17 cellular contexts compared by ENCODE assay signal in the genomic region with DNA sequence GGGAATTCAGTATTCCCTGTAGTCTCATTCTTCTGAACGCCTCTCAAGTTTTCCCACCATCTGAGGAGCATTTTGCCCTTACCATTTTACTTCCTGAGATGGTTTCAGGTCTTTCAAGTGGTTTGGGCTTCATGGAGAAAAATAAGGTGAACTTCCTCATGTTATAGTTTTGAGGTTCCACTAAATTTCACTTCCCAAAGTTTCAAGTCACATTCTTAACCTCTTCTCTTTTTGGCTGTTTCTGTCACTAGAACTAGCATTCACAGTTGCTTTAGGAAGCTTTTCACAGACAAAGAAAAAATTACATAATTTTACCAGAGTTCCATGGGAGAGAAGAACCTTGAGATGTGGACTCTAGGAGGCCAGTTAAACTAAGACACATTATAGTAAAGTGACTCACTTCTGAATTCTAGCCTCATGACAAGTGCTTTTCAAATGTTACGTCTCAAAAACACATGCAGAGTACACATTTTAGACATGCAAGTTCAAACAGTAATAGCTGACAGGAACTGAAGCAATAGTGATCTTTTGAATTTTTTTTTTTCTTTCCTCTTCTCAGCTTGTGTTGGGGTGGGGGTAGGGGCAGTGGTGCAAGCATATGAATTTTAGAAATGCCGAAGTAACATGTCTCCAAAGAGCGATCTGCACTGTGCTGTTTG. TPM values are rescaled to one million over a fixed set of nuclear protein-coding genes. Genes with fewer than 3 reads are reported as not detected.
DNase-seq lines count a peak whose midpoint lies in the region; ATAC-seq, FAIRE-seq and TF ChIP-seq lines count a peak whose summit lies in the region.
"Had no signal": no experiment of that assay in that cellular context is flagged by ENCODE, and none has a peak within 500 bp of the region (broad histone marks: within the 10 kb centered on the region; RNA-seq: fewer than 3 reads in every experiment).

No MANE protein-coding gene starts in this region.

- no peak for TF ChIP-seq POLR2A in GM12892 (IDR thresholded peaks at IDR 0.05; ENCODE audit: low read depth, low read length)

- H3K79me1 ChIP-seq in mesendoderm (ENCODE audit: low read length) = no peaks in the 10 kb centered on the region

- no peak overlapping the region for H2BK120ac ChIP-seq in mesendoderm (ENCODE audit: low read depth, low read length)

- TF ChIP-seq CTCF in brain microvascular endothelial cell (IDR thresholded peaks at IDR 0.05; ENCODE audit: low read depth, low read length, missing control alignments) (no peak), mucosa of descending colon (IDR thresholded peaks at IDR 0.05) (no peak)

- H3K27ac ChIP-seq in brain microvascular endothelial cell = peak overlapping the region; percentile 97
- H3K27ac ChIP-seq in mesendoderm (ENCODE audit: low read depth, low read length) = no peak overlapping the region
- H3K27ac ChIP-seq: coronary artery, foreskin keratinocyte, KMS-11, suprapubic skin had no signal

- H3K56ac ChIP-seq in mesendoderm (ENCODE audit: low read length) = no peak overlapping the region

- H3K4me1 ChIP-seq in mesendoderm (ENCODE audit: control insufficient read depth, low read depth, low read length) = peaks cover 6% of the 10 kb centered on the region
- no peaks in the 10 kb centered on the region for H3K4me1 ChIP-seq in mucosa of descending colon (ENCODE audit: low read depth)
- H3K4me1 ChIP-seq: foreskin keratinocyte had no signal

- H3K79me2 ChIP-seq in mesendoderm (ENCODE audit: control insufficient read depth, insufficient read depth, low read length) = no peaks in the 10 kb centered on the region

- no peaks in the 10 kb centered on the region for H3K9me3 ChIP-seq in mucosa of descending colon
- H3K9me3 ChIP-seq: suprapubic skin had no signal

- no peak overlapping the region for H2AK5ac ChIP-seq in mesendoderm (ENCODE audit: low read length)

- no peak overlapping the region for H3K4me2 ChIP-seq in mesendoderm (ENCODE audit: low read length)
- H3K4me2 ChIP-seq: KMS-11 had no signal

- H3K4ac ChIP-seq in mesendoderm (ENCODE audit: low read depth, low read length) = no peak overlapping the region

- no peak overlapping the region for H2BK5ac ChIP-seq in mesendoderm (ENCODE audit: low read length)

- H4K5ac ChIP-seq in mesendoderm (ENCODE audit: low read length) = no peak overlapping the region

- WGBS in mesendoderm (ENCODE audit: extremely low coverage, insufficient coverage, low lambda C conversion rate) = no CpG with 5 or more reads among the region's 4 CpGs

- no peak overlapping the region for H4K8ac ChIP-seq in mesendoderm (ENCODE audit: low read depth, low read length)

- H3K36me3 ChIP-seq in brain microvascular endothelial cell (replicated peaks) = no peaks in the 10 kb centered on the region
- H3K36me3 ChIP-seq in mesendoderm (ENCODE audit: control insufficient read depth, insufficient read depth, low read length) = no peaks in the 10 kb centered on the region
- H3K36me3 ChIP-seq in mucosa of descending colon (ENCODE audit: low read depth) = no peaks in the 10 kb centered on the region
- H3K36me3 ChIP-seq: suprapubic skin had no signal

- H3K4me3 ChIP-seq in brain microvascular endothelial cell (ENCODE audit: low read depth, low read length) (no peak overlapping the region), mesendoderm (ENCODE audit: low read length) (no peak overlapping the region), mucosa of descending colon (no peak overlapping the region)
- H3K4me3 ChIP-seq: coronary artery, suprapubic skin had no signal

- no peak overlapping the region for H3K23ac ChIP-seq in mesendoderm (ENCODE audit: low read length)

- intact Hi-C loops in mucosa of descending colon (cut with DNase I, micrococcal nuclease) = no loop called here

- in situ Hi-C loops in brain microvascular endothelial cell (cut with HindIII; ENCODE audit: low pct_ligation_motif_present, low sequenced_read_pairs) = loop anchor here (25.0 kb wide), 1 partner anchor 520 kb away; a partner anchor contains a TSS

- H2BK15ac ChIP-seq in mesendoderm (replicated peaks; ENCODE audit: low read depth) = no peak overlapping the region

- H3K18ac ChIP-seq in mesendoderm (ENCODE audit: low read length) = peak overlapping the region; percentile 45

- FAIRE-seq in GM12892 (lab: Jason Lieb, UNC) = no peak

- ATAC-seq in HG03045 (IDR thresholded peaks at IDR 0.05; ENCODE audit: unreplicated experiment) (no peak), mucosa of descending colon (no peak), HG03097 (IDR thresholded peaks at IDR 0.05; ENCODE audit: low FRiP score, unreplicated experiment) (no peak)
- ATAC-seq: foreskin keratinocyte had no signal

- H3K27me3 ChIP-seq in brain microvascular endothelial cell (replicated peaks) = no peaks in the 10 kb centered on the region
- no peaks in the 10 kb centered on the region for H3K27me3 ChIP-seq in mesendoderm (ENCODE audit: insufficient read depth, low read length, poor library complexity)
- H3K27me3 ChIP-seq: foreskin keratinocyte, suprapubic skin had no signal

- DNase-seq in A172 (ENCODE audit: low spot score) (peak; percentile 11), M059J (ENCODE audit: low read depth) (peak; percentile 61), brain microvascular endothelial cell (peak; percentile 68), mesendoderm (no peak), mucosa of descending colon (no peak), GM12892 (ENCODE audit: insufficient read length) (no peak)
- DNase-seq: 8988T; activated B cell treated with CpG ODN at 0.5 μM for 24 hours; activated CD8-positive, alpha-beta memory T cell treated with anti-CD3 and anti-CD28 coated beads, Interleukin-2, amount 50 U/mL, for 48 hours; NCI-H2081 treated with DMSO at 0.1 percent for 48 hours had no signal

- H3K9ac ChIP-seq in mesendoderm (ENCODE audit: low read length) = no peak overlapping the region
- H3K9ac ChIP-seq: KMS-11 had no signal

RNA-seq across cellular contexts. Expression of a gene that starts 39.9 kb away (rescaled TPM):
- not detected in 2 replicates for total RNA-seq in A172 (2014; rRNA removed; shearing (Covaris generic))
- total RNA-seq in M059J (2014; rRNA removed; shearing (Covaris generic)) = not detected in 2 replicates
- not detected for polyA plus RNA-seq in mesendoderm (2013, experiment 1 of 2)
- not detected for polyA plus RNA-seq in mesendoderm (2013, experiment 2 of 2)
- not detected for total RNA-seq in mucosa of descending colon
- polyA plus RNA-seq in GM12892 (2012; ENCODE audit: missing spikeins) = not detected
- total RNA-seq: activated B cell treated with CpG ODN at 0.5 μM for 24 hours, foreskin keratinocyte, suprapubic skin had no signal
- polyA plus RNA-seq: foreskin keratinocyte, neural cell had no signal

Comparison
In these comparisons a context has a peak if more than half of its experiments do, and no peak if none do; other contexts are left out.
1. DNase-seq: peak in A172 (single experiment), M059J (single experiment) and brain microvascular endothelial cell (single experiment); none in mesendoderm (single experiment), mucosa of descending colon (0 of 3) and GM12892 (single experiment).